Comparison of ENCODE assay signal across 8 cellular contexts in genomic region chr12:51951843-51952722, GRCh38. TPM values are rescaled to one million over a fixed set of nuclear protein-coding genes. Genes with fewer than 3 reads are reported as not detected.
DNase-seq lines count a peak whose midpoint lies in the region; ATAC-seq and TF ChIP-seq lines count a peak whose summit lies in the region.

No MANE protein-coding gene starts in this region.

- ATAC-seq in GM18907 (IDR thresholded peaks at IDR 0.05; ENCODE audit: unreplicated experiment) (peak; percentile 34), SK-N-SH treated with all-trans-retinoic acid at 6 μM for 48 hours (peak; percentile 24)

- no peaks in the 10 kb centered on the region for H3K9me3 ChIP-seq in A673 (ENCODE audit: low read depth, low read length, poor library complexity, severe bottlenecking)
- H3K9me3 ChIP-seq in endocrine pancreas (ENCODE audit: control insufficient read depth, low read length) = no peaks in the 10 kb centered on the region
- H3K9me3 ChIP-seq in mucosa of stomach (ENCODE audit: control insufficient read depth, low read length) = no peaks in the 10 kb centered on the region
- H3K9me3 ChIP-seq in vagina = no peaks in the 10 kb centered on the region

- H3K9ac ChIP-seq in endocrine pancreas (ENCODE audit: control insufficient read depth, insufficient read depth, low read length) = peak overlapping the region; percentile 86
- H3K9ac ChIP-seq in mucosa of stomach (ENCODE audit: low read length) = peak overlapping the region; percentile 97

- H3K27me3 ChIP-seq in A673 (replicated peaks; ENCODE audit: insufficient read depth, low read depth, low read length, poor library complexity) = no peaks in the 10 kb centered on the region
- H3K27me3 ChIP-seq in endocrine pancreas (ENCODE audit: control insufficient read depth, insufficient read depth, low read length) = no peaks in the 10 kb centered on the region
- H3K27me3 ChIP-seq in mucosa of stomach (ENCODE audit: control insufficient read depth, insufficient read depth, low read length) = peaks cover 4% of the 10 kb centered on the region
- no peaks in the 10 kb centered on the region for H3K27me3 ChIP-seq in vagina

- no TSS peak for BruUV-seq in A673 (replicated peaks; lab: Mats Ljungman, UMichigan)

- H3K4me1 ChIP-seq in A673 (ENCODE audit: insufficient read depth, low read length, poor library complexity, severe bottlenecking) = peaks cover 28% of the 10 kb centered on the region
- H3K4me1 ChIP-seq in endocrine pancreas (ENCODE audit: control insufficient read depth, insufficient read depth, low read length) = peaks cover 14% of the 10 kb centered on the region
- peaks cover 33% of the 10 kb centered on the region for H3K4me1 ChIP-seq in mucosa of stomach (ENCODE audit: control insufficient read depth, insufficient read depth, low read length)
- peaks cover 41% of the 10 kb centered on the region for H3K4me1 ChIP-seq in vagina

- H3K27ac ChIP-seq in A673 (ENCODE audit: low read depth, low read length, poor library complexity, severe bottlenecking) (peak overlapping the region; percentile 92), vagina (peak overlapping the region; percentile 92)

- peak overlapping the region; percentile 96 for H3K4me3 ChIP-seq in A673 (ENCODE audit: low read depth, low read length, poor library complexity, severe bottlenecking)
- peak overlapping the region; percentile 77 for H3K4me3 ChIP-seq in endocrine pancreas (ENCODE audit: control insufficient read depth, insufficient read depth, low read length)
- peak overlapping the region; percentile 83 for H3K4me3 ChIP-seq in mucosa of stomach (ENCODE audit: low read length)
- H3K4me3 ChIP-seq in vagina = peak overlapping the region; percentile 83 to 91

- DNase-seq in A673 (ENCODE audit: low spot score) (no peak), vagina (ENCODE audit: extremely low spot score in 2 of 2) (peak in 1 of 2 donors; percentile 88), NCI-H510A (lab: John Stamatoyannopoulos, UW) (no peak)
- no peak for DNase-seq in stimulated activated naive CD4-positive, alpha-beta T cell treated with Interleukin-2 at 50 U/mL for 16 hours (lab: John Stamatoyannopoulos, UW)

- intact Hi-C loops in A673 (cut with micrococcal nuclease; ENCODE audit: unreplicated experiment) = no loop called here
- intact Hi-C loops in vagina (cut with DNase I) = no loop called here

- TF ChIP-seq CTCF in A673 (conservative IDR thresholded peaks at IDR 0.05; ENCODE audit: low read depth, low read length) = no peak
- TF ChIP-seq CTCF in vagina (IDR thresholded peaks at IDR 0.05) = no peak

- H3K36me3 ChIP-seq in A673 (ENCODE audit: insufficient read depth, low read length, poor library complexity, severe bottlenecking) (no peaks in the 10 kb centered on the region), endocrine pancreas (ENCODE audit: control insufficient read depth, insufficient read depth, low read length) (no peaks in the 10 kb centered on the region), mucosa of stomach (ENCODE audit: control insufficient read depth, insufficient read depth, low read length) (no peaks in the 10 kb centered on the region), vagina (no peaks in the 10 kb centered on the region)

- POLR2A ChIA-PET in A673 (lab: Charles Lee; ENCODE audit: low non-redundant PET) = no interaction called here

- TF ChIP-seq POLR2A in vagina (IDR thresholded peaks at IDR 0.05) = no peak

- CTCF ChIA-PET in A673 (lab: Charles Lee) = interaction anchor here (0.9 kb wide), 1 partner anchor 14 kb away, joined by 3 read pairs; no protein-coding TSS in a partner anchor

TF ChIP-seq in SK-N-SH treated with all-trans-retinoic acid at 6 μM for 48 hours, 23 proteins besides CTCF, POLR2A, EP300 and RAD21:
- TF ChIP-seq ZFP30 (CRISPR knock-in tag; IDR thresholded peaks at IDR 0.05) = no peak
- TF ChIP-seq TSHZ2 (CRISPR knock-in tag; IDR thresholded peaks at IDR 0.05) = no peak
- TF ChIP-seq ZNF70 (CRISPR knock-in tag; IDR thresholded peaks at IDR 0.05) = no peak
- TF ChIP-seq SNAI2 (CRISPR knock-in tag; IDR thresholded peaks at IDR 0.05) = no peak
- TF ChIP-seq ZFP3 (CRISPR knock-in tag; IDR thresholded peaks at IDR 0.05) = no peak
- no peak for TF ChIP-seq ZNF565 (CRISPR knock-in tag; conservative IDR thresholded peaks at IDR 0.05; ENCODE audit: low read depth)
- no peak for TF ChIP-seq TOX (CRISPR knock-in tag; IDR thresholded peaks at IDR 0.05; ENCODE audit: borderline replicate concordance)
- no peak for TF ChIP-seq ARNTL (CRISPR knock-in tag; IDR thresholded peaks at IDR 0.05; ENCODE audit: borderline replicate concordance, low read depth)
- TF ChIP-seq, protein P1, sequence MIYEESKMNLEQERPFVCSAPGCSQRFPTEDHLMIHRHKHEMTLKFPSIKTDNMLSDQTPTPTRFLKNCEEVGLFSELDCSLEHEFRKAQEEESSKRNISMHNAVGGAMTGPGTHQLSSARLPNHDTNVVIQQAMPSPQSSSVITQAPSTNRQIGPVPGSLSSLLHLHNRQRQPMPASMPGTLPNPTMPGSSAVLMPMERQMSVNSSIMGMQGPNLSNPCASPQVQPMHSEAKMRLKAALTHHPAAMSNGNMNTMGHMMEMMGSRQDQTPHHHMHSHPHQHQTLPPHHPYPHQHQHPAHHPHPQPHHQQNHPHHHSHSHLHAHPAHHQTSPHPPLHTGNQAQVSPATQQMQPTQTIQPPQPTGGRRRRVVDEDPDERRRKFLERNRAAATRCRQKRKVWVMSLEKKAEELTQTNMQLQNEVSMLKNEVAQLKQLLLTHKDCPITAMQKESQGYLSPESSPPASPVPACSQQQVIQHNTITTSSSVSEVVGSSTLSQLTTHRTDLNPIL (CRISPR knock-in tag; IDR thresholded peaks at IDR 0.05; ENCODE audit: low read depth) = no peak
- TF ChIP-seq CSRNP3 (CRISPR knock-in tag; IDR thresholded peaks at IDR 0.05) = no peak
- no peak for TF ChIP-seq TCF4 (CRISPR knock-in tag; IDR thresholded peaks at IDR 0.05; ENCODE audit: borderline replicate concordance)
- no peak for TF ChIP-seq BACH2 (CRISPR knock-in tag; IDR thresholded peaks at IDR 0.05; ENCODE audit: borderline replicate concordance)
TF ChIP-seq in SK-N-SH treated with all-trans-retinoic acid at 6 μM for 48 hours: peak in this region for 0.

RNA-seq across cellular contexts. Expression of gene ACVR1B, which starts 0.6 kb away (rescaled TPM):
- total RNA-seq in A673 (2021) (25.5 and 27.4 TPM in 2 replicates), vagina (23.6 TPM)

RNA-seq across cellular contexts. Expression of gene ACVRL1, which starts 44.8 kb away (rescaled TPM):
- total RNA-seq in A673 (2021) = 0.17 and 0.28 TPM in 2 replicates
- total RNA-seq in vagina = 115 TPM

RNA-seq across cellular contexts. Expression of gene TAMALIN, which starts 54.7 kb away (rescaled TPM):
- total RNA-seq in A673 (2021) = 4.8 and 5.4 TPM in 2 replicates
- 47.1 TPM for total RNA-seq in vagina

Comparison
In these comparisons a context has a peak if more than half of its experiments do, and no peak if none do; other contexts are left out.
1. RNA of gene ACVRL1, which starts 44.8 kb away (total RNA-seq): 115 TPM in vagina (single experiment); 0.17 to 0.28 TPM in A673; every median in the first group is over 10 times any median in the second.
2. Peak in every context shown above with its lines, with median percentiles within 50 percentile points of each other: H3K4me3 ChIP-seq.